ENCODE assay signal across 18 cellular contexts in the genomic region with DNA sequence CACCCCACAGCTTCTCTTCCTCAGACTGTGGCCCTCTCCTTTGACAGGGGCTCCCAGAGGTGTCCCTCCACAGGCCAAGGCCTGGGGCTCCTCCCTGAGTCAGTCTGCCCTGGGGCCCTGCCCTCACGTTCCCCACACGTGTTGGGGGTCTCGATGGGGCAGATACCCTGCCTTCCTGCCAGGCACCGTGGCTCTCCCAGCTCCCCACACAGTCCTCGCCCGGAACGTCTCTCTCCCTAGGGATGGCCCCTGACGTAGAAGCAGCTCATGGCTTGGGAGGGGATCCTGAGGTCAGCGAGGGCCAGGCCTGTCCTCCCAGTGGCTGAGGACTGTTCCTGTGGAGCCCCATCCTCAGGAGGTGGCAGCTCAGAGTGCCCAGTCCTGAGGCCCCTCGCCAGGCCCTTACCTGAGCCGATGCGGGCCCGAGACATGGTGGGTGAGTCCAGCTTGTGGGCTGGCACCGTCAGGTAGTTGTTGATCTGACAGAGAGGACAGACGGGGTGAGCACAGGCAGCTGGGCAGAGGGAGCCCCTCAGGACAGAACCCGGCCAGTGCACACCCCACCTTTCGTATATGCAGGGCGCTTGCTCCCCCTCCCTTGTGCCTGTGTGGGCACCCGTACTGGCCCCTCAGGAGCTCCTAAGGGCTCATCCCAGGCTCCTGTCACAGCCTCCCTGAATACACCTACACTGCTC. TPM values are rescaled to one million over a fixed set of nuclear protein-coding genes. Genes with fewer than 3 reads are reported as not detected.
DNase-seq lines count a peak whose midpoint lies in the region; ATAC-seq and TF ChIP-seq lines count a peak whose summit lies in the region.
"Had no signal": no experiment of that assay in that cellular context is flagged by ENCODE, and none has a peak within 500 bp of the region (broad histone marks: within the 10 kb centered on the region; RNA-seq: fewer than 3 reads in every experiment).

No MANE protein-coding gene starts in this region.

- peaks cover 38 to 59% of the 10 kb centered on the region in 2 donors for H3K36me3 Mint-ChIP-seq in CD14-positive monocyte

- intact Hi-C loops in CD14-positive monocyte (cut with micrococcal nuclease) (loop anchor here in 1 of 2 donors (5.0 to 10.0 kb wide), 2 partner anchors 96 to 294 kb away; partner anchors contain the start of gene GPR3), right cardiac atrium (cut with DNase I) (loop anchor here in 2 of 4 donors (5.0 to 10.0 kb wide), 3 partner anchors 51 to 181 kb away; no protein-coding TSS in a partner anchor), spleen (cut with DNase I; ENCODE audit: low total_unique reads) (loop anchor here (10.0 kb wide), 2 partner anchors 54 to 94 kb away; partner anchors contain the start of gene SLC9A1)

- H3K4me3 ChIP-seq in right cardiac atrium (ENCODE audit: low read length), result no peak overlapping the region
- no peak overlapping the region for H3K4me3 ChIP-seq in spleen
- H3K4me3 ChIP-seq: lung had no signal

- POLR2A ChIA-PET in RWPE1 (lab: Yijun Ruan, JAX; ENCODE audit: low non-redundant PET), result interaction anchor here (0.5 kb wide), 1 partner anchor 53 kb away, joined by 3 read pairs; no protein-coding TSS in a partner anchor

- peaks cover 0 to 2% (median 0%) of the 10 kb centered on the region in 7 donors for H3K9me3 Mint-ChIP-seq in CD14-positive monocyte
- H3K9me3 Mint-ChIP-seq: effector memory CD8-positive, alpha-beta T cell; T-helper 2 cell treated with Interferon-gamma antibody and Interleukin-4, amounts not matched to agents 5 μg/mL and 100 μg/mL, for 36 hours had no signal

- H3K4me3 Mint-ChIP-seq in CD14-positive monocyte, result no peak overlapping the region
- H3K4me3 Mint-ChIP-seq: effector memory CD8-positive, alpha-beta T cell; T-helper 2 cell treated with Interferon-gamma antibody and Interleukin-4, amounts not matched to agents 5 μg/mL and 100 μg/mL, for 36 hours had no signal

- ATAC-seq in right cardiac atrium (peak in 1 of 2 donors; percentile 0), GM18858 (IDR thresholded peaks at IDR 0.05; ENCODE audit: unreplicated experiment) (no peak)
- ATAC-seq: effector memory CD8-positive, alpha-beta T cell; stimulated activated naive CD8-positive, alpha-beta T cell treated with anti-CD3 and anti-CD28 coated beads, Interleukin-15, Interleukin-2, amounts not matched to agents 100 U/mL and 50 U/mL, for 24 hours had no signal

- H3K27ac Mint-ChIP-seq in CD14-positive monocyte, result peak overlapping the region; percentile 72 to 98 (median 93)
- H3K27ac Mint-ChIP-seq: effector memory CD8-positive, alpha-beta T cell; T-helper 2 cell treated with Interferon-gamma antibody and Interleukin-4, amounts not matched to agents 5 μg/mL and 100 μg/mL, for 36 hours had no signal

- no peak for TF ChIP-seq CTCF in CD14-positive monocyte (IDR thresholded peaks at IDR 0.05)
- TF ChIP-seq CTCF in RWPE1 (conservative IDR thresholded peaks at IDR 0.05; ENCODE audit: low read depth), result no peak
- no peak for TF ChIP-seq CTCF in spleen (IDR thresholded peaks at IDR 0.05 in 8 of 11, conservative IDR thresholded peaks at IDR 0.05 in 3 of 11)

- WGBS in right cardiac atrium, result 81% methylated on average over 19 of the region's 19 CpGs
- 93 to 95% (median 93%) methylated on average over 18 to 19 of the region's 19 CpGs for WGBS in spleen, 5 donors

- H3K27ac ChIP-seq in RWPE1 (peak overlapping the region; percentile 96), right cardiac atrium (ENCODE audit: low read length) (peak overlapping the region; percentile 96), spleen (peak overlapping the region in 7 of 8 donors; percentile 59 to 80 (median 72))

- no peaks in the 10 kb centered on the region for H3K9me3 ChIP-seq in right cardiac atrium (ENCODE audit: control insufficient read depth, low read length)
- H3K9me3 ChIP-seq in spleen, result no peaks in the 10 kb centered on the region

- peaks cover 0 to 71% (median 33%) of the 10 kb centered on the region in 6 donors for H3K36me3 ChIP-seq in spleen

- peaks cover 43% of the 10 kb centered on the region for H3K4me1 Mint-ChIP-seq in CD14-positive monocyte

- no peak for TF ChIP-seq POLR2A in spleen (IDR thresholded peaks at IDR 0.05)

- H3K27me3 ChIP-seq in right cardiac atrium (ENCODE audit: control insufficient read depth, insufficient read depth), result no peaks in the 10 kb centered on the region
- H3K27me3 ChIP-seq in spleen (replicated peaks in 1 of 7), result no peaks in the 10 kb centered on the region

- CTCF ChIA-PET in RWPE1 (lab: Yijun Ruan, JAX), result interaction anchor here (0.7 to 9.7 kb wide), 3 partner anchors 56 to 824 kb away, joined by 3 to 166 read pairs (median 5); no protein-coding TSS in a partner anchor

- H3K27me3 Mint-ChIP-seq in CD14-positive monocyte (ENCODE audit: low read depth in 3 of 3), result peaks cover 0 to 7% (median 0%) of the 10 kb centered on the region in 3 donors
- H3K27me3 Mint-ChIP-seq: effector memory CD8-positive, alpha-beta T cell had no signal

- H3K4me1 ChIP-seq in right cardiac atrium (ENCODE audit: control insufficient read depth, insufficient read depth, low read length) (peaks cover 11% of the 10 kb centered on the region), spleen (peaks cover 17 to 54% (median 38%) of the 10 kb centered on the region in 6 donors)

- DNase-seq in CD14-positive monocyte (ENCODE audit: low spot score) (no peak), RWPE1 (ENCODE audit: low spot score) (no peak), right cardiac atrium (peak in 2 of 3 donors; percentile 55 to 71), spleen (no peak), NAMALWA (ENCODE audit: low spot score) (no peak), SHP77 (lab: John Stamatoyannopoulos, UW) (no peak), mesenteric fat pad (ENCODE audit: low spot score) (no peak)
- DNase-seq: activated naive CD4-positive, alpha-beta T cell treated with anti-CD3 and anti-CD28 coated beads, Interleukin-2, amount 50 U/mL, for 16 hours; DMS53; effector memory CD8-positive, alpha-beta T cell; KG1; NCI-H1417; NCI-H2171 treated with DMSO at 0.1 percent for 48 hours; SIG-M5; stimulated activated naive CD8-positive, alpha-beta T cell treated with anti-CD3 and anti-CD28 coated beads, Interleukin-15, Interleukin-2, amounts not matched to agents 100 U/mL and 50 U/mL, for 24 hours had no signal

RNA-seq across cellular contexts. Expression of gene SLC9A1, which starts 54.0 kb away (rescaled TPM):
- polyA plus RNA-seq in CD14-positive monocyte (1 to 10 TPM; 4.5 to 4.6 TPM), right cardiac atrium (21.5 TPM), spleen (10 to 100 TPM in 1 of 3 donors, 1 to 10 TPM in 2; 6.0 to 14.8 (median 7.7) TPM)
- total RNA-seq in right cardiac atrium (10 to 100 TPM; 22.8 to 39.3 (median 35.4) TPM), spleen (10 to 100 TPM; 21.2 to 40.4 (median 35.0) TPM), mesenteric fat pad (24.4 TPM)

Comparison
In these comparisons a context has a peak if more than half of its experiments do, and no peak if none do; other contexts are left out.
1. DNase-seq: peak in right cardiac atrium (2 of 3); none in CD14-positive monocyte (single experiment), RWPE1 (single experiment), spleen (single experiment), NAMALWA (single experiment), SHP77 (0 of 2) and mesenteric fat pad (single experiment).
2. Peak in every context shown above with its lines, with median percentiles within 50 percentile points of each other: H3K27ac ChIP-seq.